In the genomic region with DNA sequence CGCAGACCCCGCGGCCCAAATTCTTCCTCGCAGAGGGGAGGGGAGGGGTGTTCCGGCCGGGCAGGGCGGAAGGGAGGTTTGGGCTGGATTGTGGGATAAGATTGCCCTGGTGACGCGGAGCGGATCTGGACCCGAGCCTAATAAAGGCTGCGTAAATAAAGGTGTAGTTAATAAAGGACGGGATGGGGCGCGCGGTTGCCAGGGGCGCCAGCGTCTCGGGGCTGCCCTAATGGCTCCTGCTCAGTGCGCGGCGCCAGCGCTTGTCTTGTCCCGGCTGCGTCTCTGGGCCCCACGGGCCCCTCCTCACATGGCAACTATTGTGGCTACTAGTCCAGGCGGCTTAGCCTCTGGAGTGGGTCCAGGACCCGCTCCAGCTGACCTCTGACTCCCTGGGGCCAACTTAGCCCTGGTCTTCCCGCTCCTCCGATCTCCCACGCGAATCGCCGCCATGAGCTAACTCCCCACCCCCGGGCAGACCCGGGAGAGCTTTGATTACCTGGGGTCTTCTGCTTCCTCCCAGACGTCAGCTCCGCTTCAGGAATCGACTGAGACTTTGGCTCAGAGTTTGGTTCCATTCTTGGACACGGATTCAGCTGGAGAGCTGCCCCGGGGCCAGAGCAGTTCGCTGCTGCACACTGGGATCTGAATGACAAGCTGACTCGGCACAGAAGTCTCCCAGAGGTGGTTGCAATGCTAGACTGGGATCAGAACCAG, we compare ENCODE assay signal across 8 cellular contexts. TPM values are rescaled to one million over a fixed set of nuclear protein-coding genes. Genes with fewer than 3 reads are reported as not detected.
DNase-seq lines count a peak whose midpoint lies in the region; ATAC-seq and TF ChIP-seq lines count a peak whose summit lies in the region.

No MANE protein-coding gene starts in this region.

- ATAC-seq in GM21515 (IDR thresholded peaks at IDR 0.05; ENCODE audit: unreplicated experiment) (no peak), HG02885 (IDR thresholded peaks at IDR 0.05; ENCODE audit: poor library complexity, unreplicated experiment) (no peak), GM19452 (IDR thresholded peaks at IDR 0.05; ENCODE audit: unreplicated experiment) (no peak)

- no peak for TF ChIP-seq CTCF in GM12875 (IDR thresholded peaks at IDR 0.05; ENCODE audit: borderline replicate concordance, insufficient read depth, low read depth, low read length)
- no peak for TF ChIP-seq CTCF in fibroblast of the aortic adventitia (IDR thresholded peaks at IDR 0.05; ENCODE audit: insufficient read depth, low read length)

- peak overlapping the region; percentile 64 for H3K4me3 ChIP-seq in GM12875 (ENCODE audit: low read depth, low read length)
- H3K4me3 ChIP-seq in fibroblast of the aortic adventitia (ENCODE audit: low read depth, low read length): peak overlapping the region; percentile 63

- peak; percentile 24 for DNase-seq in NCI-H510A treated with DMSO at 0.1 percent for 48 hours (lab: John Stamatoyannopoulos, UW)
- peak; percentile 25 for DNase-seq in fibroblast of the aortic adventitia (ENCODE audit: low read depth)
- DNase-seq in retina: peak; percentile 74
- DNase-seq in T-helper 9 cell: no peak

RNA-seq across cellular contexts. Expression of gene SLC25A52, which starts 36.5 kb away (rescaled TPM):
- total RNA-seq in fibroblast of the aortic adventitia (ENCODE audit: low replicate concordance): not detected in 2 replicates

RNA-seq across cellular contexts. Expression of gene B4GALT6, which starts 39.8 kb away (rescaled TPM):
- 1.9 and 6.3 TPM in 2 replicates for total RNA-seq in fibroblast of the aortic adventitia (ENCODE audit: low replicate concordance)
